14 cellular contexts compared by ENCODE assay signal in genomic region chr7:47627580-47628283, GRCh38. TPM values are rescaled to one million over a fixed set of nuclear protein-coding genes. Genes with fewer than 3 reads are reported as not detected.
DNase-seq lines count a peak whose midpoint lies in the region; ATAC-seq, FAIRE-seq and TF ChIP-seq lines count a peak whose summit lies in the region.
"Had no signal": no experiment of that assay in that cellular context is flagged by ENCODE, and none has a peak within 500 bp of the region (broad histone marks: within the 10 kb centered on the region; RNA-seq: fewer than 3 reads in every experiment).

No MANE protein-coding gene starts in this region.

- H3K9ac ChIP-seq in GM12878 (ENCODE audit: control insufficient read depth, insufficient read depth, low read length) (no peak overlapping the region), HepG2 (ENCODE audit: insufficient read depth, low read depth, low read length) (no peak overlapping the region)

- H4K20me1 ChIP-seq in GM12878 (ENCODE audit: control insufficient read depth, insufficient read depth) (no peaks in the 10 kb centered on the region), HepG2 (ENCODE audit: insufficient read depth, low read length) (no peaks in the 10 kb centered on the region)

- TF ChIP-seq EP300 in GM12878 (IDR thresholded peaks at IDR 0.05; ENCODE audit: borderline replicate concordance in 1 of 2, control insufficient read depth in 1 of 2, low read depth in 2 of 2, low read length in 2 of 2) (no peak), HepG2 (IDR thresholded peaks at IDR 0.05; ENCODE audit: low read depth in 2 of 2, low read length in 2 of 2) (no peak), HepG2 (CRISPR knock-in tag; IDR thresholded peaks at IDR 0.05; ENCODE audit: borderline replicate concordance) (no peak)

- no peak for TF ChIP-seq CTCF in GM12878 (IDR thresholded peaks at IDR 0.05 in 2 of 3, conservative IDR thresholded peaks at IDR 0.05 in 1 of 3; ENCODE audit: control insufficient read depth in 2 of 3, extremely low read depth in 1 of 3, insufficient read depth in 1 of 3, low read depth in 3 of 3, low read length in 3 of 3)
- TF ChIP-seq CTCF in HepG2 (CRISPR knock-in tag; IDR thresholded peaks at IDR 0.05), result no peak

- H3K4me2 ChIP-seq in GM12878 (ENCODE audit: control insufficient read depth, insufficient read depth) (peak overlapping the region; percentile 71), HepG2 (ENCODE audit: low read depth, low read length) (no peak overlapping the region)

- no peaks in the 10 kb centered on the region for H3K79me2 ChIP-seq in GM12878 (ENCODE audit: control insufficient read depth, insufficient read depth, low read length)
- no peaks in the 10 kb centered on the region for H3K79me2 ChIP-seq in HepG2 (ENCODE audit: insufficient read depth, low read length)

- BruUV-seq in GM12878 (replicated peaks; lab: Mats Ljungman, UMichigan), result no TSS peak
- BruUV-seq in HepG2 (replicated peaks; lab: Mats Ljungman, UMichigan), result no TSS peak

- no peak for TF ChIP-seq RAD21 in GM12878 (IDR thresholded peaks at IDR 0.05; ENCODE audit: insufficient read depth, low read depth, low read length)
- no peak for TF ChIP-seq RAD21 in HepG2 (CRISPR knock-in tag; IDR thresholded peaks at IDR 0.05)

- DNase-seq in GM12878 (ENCODE audit: low read depth, low spot score) (peak; percentile 27), left colon (no peak), DMS53 treated with DMSO at 0.1 percent for 48 hours (lab: John Stamatoyannopoulos, UW; ENCODE audit: unreplicated experiment) (no peak), HepG2 (ENCODE audit: low spot score) (no peak)
- DNase-seq in stimulated activated CD4-positive, alpha-beta T cell treated with anti-CD3 and anti-CD28 coated beads, Interleukin-4, amount 100 ng/mL, for 4 hours, result no peak
- DNase-seq: CD4-positive, alpha-beta T cell; right cardiac atrium; transverse colon had no signal

- intact Hi-C loops in GM12878 (cut with micrococcal nuclease; ENCODE audit: unreplicated experiment) (no loop called here), left colon (cut with DNase I, micrococcal nuclease) (no loop called here), HepG2 (cut with micrococcal nuclease; ENCODE audit: unreplicated experiment) (no loop called here)

- TF ChIP-seq POLR2A in GM12878 (IDR thresholded peaks at IDR 0.05; ENCODE audit: low read depth, low read length), result no peak
- no peak for TF ChIP-seq POLR2A in HepG2 (IDR thresholded peaks at IDR 0.05; ENCODE audit: insufficient read depth in 1 of 2, low read depth in 2 of 2, low read length in 2 of 2)

- ATAC-seq in GM18511 (IDR thresholded peaks at IDR 0.05; ENCODE audit: unreplicated experiment) (peak; percentile 89), GM21447 (IDR thresholded peaks at IDR 0.05; ENCODE audit: unreplicated experiment) (peak; percentile 88), HG03095 (IDR thresholded peaks at IDR 0.05; ENCODE audit: unreplicated experiment) (peak; percentile 79), GM12878 (peak; percentile 81), left colon (no peak), HepG2 (no peak)
- ATAC-seq: activated T-helper 17 cell treated with anti-CD3 and anti-CD28 coated beads, Interleukin-2, amount 50 U/mL, for 72 hours; right cardiac atrium; WTC11 had no signal

- no peaks in the 10 kb centered on the region for H3K27me3 ChIP-seq in GM12878 (replicated peaks in 1 of 2; ENCODE audit: control insufficient read depth in 2 of 2, insufficient read depth in 2 of 2, low read length in 1 of 2)
- H3K27me3 ChIP-seq in HepG2 (ENCODE audit: control insufficient read depth in 1 of 2, insufficient read depth in 2 of 2, low read length in 2 of 2), result no peaks in the 10 kb centered on the region
- H3K27me3 ChIP-seq: cardiac muscle cell, transverse colon had no signal

- H3K4me1 ChIP-seq in GM12878 (ENCODE audit: control insufficient read depth, insufficient read depth, low read length) (peaks cover 12% of the 10 kb centered on the region), HepG2 (ENCODE audit: insufficient read depth, low read length) (peaks cover 36% of the 10 kb centered on the region)

- CTCF ChIA-PET in GM12878 (lab: Yijun Ruan, JAX) (interaction anchor here (1.0 kb wide), 1 partner anchor 130 kb away, joined by 3 read pairs; no protein-coding TSS in a partner anchor), HepG2 (lab: Yijun Ruan, JAX; ENCODE audit: low intra/inter-chr PET ratio, low total read pairs) (no interaction called here)

- SMC1A ChIA-PET in GM12878 (lab: Charles Lee; ENCODE audit: uncharacterized antibody, unreplicated experiment), result interaction anchor here (1.0 kb wide), 1 partner anchor 15 kb away, joined by 3 read pairs; no protein-coding TSS in a partner anchor

- in situ Hi-C loops in GM12878 (cut with MboI), result no loop called here
- in situ Hi-C loops in HepG2 (cut with HindIII; ENCODE audit: extremely low pct_ligation_motif_present, low pct_unique_long_range_greater_than_20kb), result no loop called here

- H3K9me3 ChIP-seq in GM12878 (replicated peaks; ENCODE audit: control insufficient read depth, insufficient read depth, low read length) (no peaks in the 10 kb centered on the region), HepG2 (ENCODE audit: low read length) (no peaks in the 10 kb centered on the region)
- H3K9me3 ChIP-seq: transverse colon had no signal

- WGBS in GM12878 (ENCODE audit: insufficient coverage, insufficient replicate concordance, low lambda C conversion rate, missing lambda C conversion rate), result 8% methylated on average over 7 of the region's 7 CpGs
- 87% methylated on average over 7 of the region's 7 CpGs for WGBS in HepG2 (ENCODE audit: low lambda C conversion rate)

- H3K4me3 ChIP-seq in GM12878 (no peak overlapping the region), HepG2 (replicated peaks in 1 of 3; ENCODE audit: insufficient read depth in 1 of 3, low read depth in 2 of 3, low read length in 3 of 3) (no peak overlapping the region)
- H3K4me3 ChIP-seq: cardiac muscle cell, transverse colon had no signal

- peak; percentile 89 for FAIRE-seq in GM12878 (lab: Jason Lieb, UNC)
- FAIRE-seq in HepG2 (lab: Jason Lieb, UNC), result no peak

- POLR2A ChIA-PET in GM12878 (lab: Charles Lee), result no interaction called here
- POLR2A ChIA-PET in HepG2 (lab: Yijun Ruan, JAX), result interaction anchor here (0.6 to 1.6 kb wide), 3 partner anchors 17 to 53 kb away, joined by 3 to 5 read pairs (median 3); no protein-coding TSS in a partner anchor

- H2AFZ ChIP-seq in GM12878 (ENCODE audit: control insufficient read depth, low read depth, low read length) (no peak overlapping the region), HepG2 (ENCODE audit: low read length) (no peak overlapping the region)

- RAD21 ChIA-PET in GM12878 (lab: Charles Lee; ENCODE audit: unreplicated experiment), result interaction anchor here (0.6 kb wide), 1 partner anchor 408 kb away, joined by 3 read pairs; no protein-coding TSS in a partner anchor

- no peaks in the 10 kb centered on the region for H3K36me3 ChIP-seq in GM12878 (ENCODE audit: control insufficient read depth in 2 of 2, insufficient read depth in 2 of 2, low read length in 1 of 2)
- no peaks in the 10 kb centered on the region for H3K36me3 ChIP-seq in HepG2 (replicated peaks in 1 of 2; ENCODE audit: control insufficient read depth in 1 of 2, insufficient read depth in 2 of 2, low read length in 2 of 2)
- H3K36me3 ChIP-seq: cardiac muscle cell, transverse colon had no signal

- peak overlapping the region; percentile 42; the same call in 1 of the 2 replicates for H3K27ac ChIP-seq in GM12878 (ENCODE audit: control insufficient read depth, insufficient read depth)
- H3K27ac ChIP-seq in HepG2 (ENCODE audit: extremely low read length, insufficient read depth, low read length), result no peak overlapping the region
- H3K27ac ChIP-seq: cardiac muscle cell, transverse colon had no signal

RNA-seq across cellular contexts. Expression of gene TNS3, which starts 45.8 kb away (rescaled TPM):
- 1.6 and 1.7 TPM in 2 replicates for total RNA-seq in GM12878 (2013; cell fraction: nucleolus; rRNA removed)
- total RNA-seq in GM12878 (2014; rRNA removed), result 1.8 and 2.4 TPM in 2 replicates
- 0.81 and 1.3 TPM in 2 replicates for total RNA-seq in GM12878 (2014; rRNA removed; fragmentation: Illumina TruSeq; extraction: Trizol)
- 1.8 and 2.7 TPM in 2 replicates for total RNA-seq in GM12878 (2021)
- polyA plus RNA-seq in GM12878 (2011; ENCODE audit: low read depth), result 1.5 TPM
- 0.35 and 0.77 TPM in 2 replicates for polyA plus RNA-seq in GM12878 (2011; rRNA removed)
- polyA plus RNA-seq in GM12878 (2011; cell fraction: cytosol; rRNA removed), result 0.43 and 0.55 TPM in 2 replicates
- 1.2 TPM in 2 replicates for polyA plus RNA-seq in GM12878 (2011; cell fraction: nucleus; rRNA removed)
- 1.4 and 1.8 TPM in 2 replicates for polyA plus RNA-seq in GM12878 (2012)
- 0.84 and 0.89 TPM in 2 replicates for polyA plus RNA-seq in GM12878 (2014; fragmentation: Illumina TruSeq; extraction: Trizol)
- polyA plus RNA-seq in GM12878 (2014; fragmentation: Nextera tagmentation; extraction: Ambion mirVana), result under 1 TPM; 0.27 to 0.40 TPM
- polyA plus RNA-seq in GM12878 (2014; rRNA removed), result 1.0 and 1.1 TPM in 2 replicates
- polyA plus RNA-seq in GM12878 (2016; fragmentation: Nextera tagmentation; extraction: Ambion mirVana), result under 1 TPM; 0.27 to 0.37 TPM
- polyA minus RNA-seq in GM12878 (2011; rRNA and poly(A)+ RNA removed), result 3.4 and 4.7 TPM in 2 replicates
- polyA minus RNA-seq in GM12878 (2011; cell fraction: cytosol; rRNA and poly(A)+ RNA removed), result 0.27 and 1.1 TPM in 2 replicates
- polyA minus RNA-seq in GM12878 (2011; cell fraction: nucleus; rRNA and poly(A)+ RNA removed), result 2.5 and 5.4 TPM in 2 replicates
- total RNA-seq in left colon, result 10 to 100 TPM; 56.9 to 62.3 TPM
- 51.3 and 55.7 TPM in 2 replicates for total RNA-seq in HepG2 (2016; rRNA removed; fragmentation: Illumina TruSeq; extraction: Trizol)
- 14.9 and 19.1 TPM in 2 replicates for total RNA-seq in HepG2 (2016; cell fraction: cytosol; rRNA removed; fragmentation: Illumina TruSeq; extraction: Trizol; ENCODE audit: low read depth)
- total RNA-seq in HepG2 (2016; cell fraction: insoluble cytoplasmic fraction; rRNA removed; fragmentation: Illumina TruSeq; extraction: Trizol), result 45.5 and 52.6 TPM in 2 replicates
- total RNA-seq in HepG2 (2016; cell fraction: membrane; rRNA removed; fragmentation: Illumina TruSeq; extraction: Trizol), result 16.6 and 16.8 TPM in 2 replicates
- 72.4 and 83.0 TPM in 2 replicates for total RNA-seq in HepG2 (2016; cell fraction: nucleus; rRNA removed; fragmentation: Illumina TruSeq; extraction: Trizol)
- 52.9 and 55.1 TPM in 2 replicates for polyA plus RNA-seq in HepG2 (2011; rRNA removed)
- polyA plus RNA-seq in HepG2 (2011; cell fraction: cytosol; rRNA removed), result 28.4 and 33.2 TPM in 2 replicates
- polyA plus RNA-seq in HepG2 (2011; cell fraction: nucleus; rRNA removed), result 76.4 and 98.4 TPM in 2 replicates
- 48.6 and 60.6 TPM in 2 replicates for polyA plus RNA-seq in HepG2 (2012)
- 1.6 and 1.9 TPM in 2 replicates for polyA plus RNA-seq in HepG2 (2016; cell fraction: cytosol; fragmentation: Illumina TruSeq; extraction: Trizol; ENCODE audit: low read depth)
- polyA plus RNA-seq in HepG2 (2016; cell fraction: insoluble cytoplasmic fraction; fragmentation: Illumina TruSeq; extraction: Trizol; ENCODE audit: low read depth), result 32.3 and 39.6 TPM in 2 replicates
- polyA plus RNA-seq in HepG2 (2016; cell fraction: membrane; fragmentation: Illumina TruSeq; extraction: Trizol; ENCODE audit: low read depth), result 3.7 and 4.3 TPM in 2 replicates
- polyA plus RNA-seq in HepG2 (2016; cell fraction: nucleus; fragmentation: Illumina TruSeq; extraction: Trizol; ENCODE audit: insufficient read depth, low read depth), result 56.5 and 64.9 TPM in 2 replicates
- polyA minus RNA-seq in HepG2 (2011; rRNA and poly(A)+ RNA removed; ENCODE audit: low replicate concordance), result 29.7 and 302 TPM in 2 replicates
- polyA minus RNA-seq in HepG2 (2011; cell fraction: cytosol; rRNA and poly(A)+ RNA removed), result 53.8 and 56.5 TPM in 2 replicates
- 139 and 170 TPM in 2 replicates for polyA minus RNA-seq in HepG2 (2011; cell fraction: nucleus; rRNA and poly(A)+ RNA removed)

Comparison
In these comparisons a context has a peak if more than half of its experiments do, and no peak if none do; other contexts are left out.
1. ATAC-seq: peak in GM18511 (single experiment), GM21447 (single experiment), HG03095 (single experiment) and GM12878 (single experiment); none in left colon (single experiment) and HepG2 (single experiment).
2. RNA of gene TNS3, which starts 45.8 kb away (total RNA-seq): 56.9 to 62.3 TPM in left colon and 14.9 to 83.0 TPM in HepG2; 0.81 to 2.7 TPM in GM12878; every median in the first group is over 4 times any median in the second.